ENCODE assay signal across 24 cellular contexts in genomic region chr10:76040107-76040829, GRCh38.
A peak's percentile ranks its signal among the peaks of the same experiment; 100 is the strongest.
DNase-seq lines count a peak whose midpoint lies in the region; ATAC-seq and TF ChIP-seq lines count a peak whose summit lies in the region.
"Had no signal": no experiment of that assay in that cellular context is flagged by ENCODE, and none has a peak within 500 bp of the region (broad histone marks: within the 10 kb centered on the region; RNA-seq: fewer than 3 reads in every experiment).

No MANE protein-coding gene starts in this region.

- H3K4me3 ChIP-seq in fibroblast of villous mesenchyme (ENCODE audit: low read depth, low read length): no peak overlapping the region
- H3K4me3 ChIP-seq in transverse colon: no peak overlapping the region
- H3K4me3 ChIP-seq: adrenal gland; BLaER1 treated with 17β-estradiol and CSF1 and Interleukin-3, amounts not matched to agents 10 nM and 100 nM; hepatocyte; tibial nerve had no signal

- H3K27me3 Mint-ChIP-seq in type B pancreatic cell: peaks cover 43% of the 10 kb centered on the region
- no peaks in the 10 kb centered on the region for H3K27me3 Mint-ChIP-seq in effector memory CD8-positive, alpha-beta T cell
- H3K27me3 Mint-ChIP-seq: central memory CD8-positive, alpha-beta T cell; stimulated activated naive CD8-positive, alpha-beta T cell treated with anti-CD3 and anti-CD28 coated beads, Interleukin-15, Interleukin-2, amounts not matched to agents 100 ng/mL and 50 ng/mL, for 24 hours had no signal

- no peak for TF ChIP-seq POLR2A in transverse colon (IDR thresholded peaks at IDR 0.05)

- no peak for TF ChIP-seq EP300 in transverse colon (IDR thresholded peaks at IDR 0.05; ENCODE audit: low read depth)

- intact Hi-C loops in transverse colon (cut with DNase I; ENCODE audit: low total_unique reads): no loop called here

- H3K27me3 ChIP-seq in transverse colon: no peaks in the 10 kb centered on the region
- H3K27me3 ChIP-seq: adrenal gland; BLaER1 treated with 17β-estradiol and CSF1 and Interleukin-3, amounts not matched to agents 10 nM and 100 nM; hepatocyte; tibial nerve had no signal

- WGBS in transverse colon (ENCODE audit: low coverage in 1 of 2), 2 donors: 78 to 89% methylated on average over 4 to 6 of the region's 6 CpGs

- no peaks in the 10 kb centered on the region for H3K9me3 Mint-ChIP-seq in type B pancreatic cell
- H3K9me3 Mint-ChIP-seq in effector memory CD8-positive, alpha-beta T cell: no peaks in the 10 kb centered on the region
- H3K9me3 Mint-ChIP-seq: central memory CD8-positive, alpha-beta T cell had no signal

- H3K4me3 Mint-ChIP-seq in type B pancreatic cell: no peak overlapping the region
- H3K4me3 Mint-ChIP-seq in effector memory CD8-positive, alpha-beta T cell: no peak overlapping the region
- H3K4me3 Mint-ChIP-seq: central memory CD8-positive, alpha-beta T cell; naive thymus-derived CD8-positive, alpha-beta T cell; stimulated activated naive CD8-positive, alpha-beta T cell treated with anti-CD3 and anti-CD28 coated beads, Interleukin-15, Interleukin-2, amounts not matched to agents 100 ng/mL and 50 ng/mL, for 24 hours had no signal

- in situ Hi-C loops in transverse colon (cut with MboI; ENCODE audit: low pct_ligation_motif_present in 1 of 4, low pct_unique_long_range_greater_than_20kb in 1 of 4, low sequenced_read_pairs in 3 of 4): loop anchor here (25.0 kb wide), 2 partner anchors 628 to 653 kb away; partner anchors contain the start of gene ZNF503 (in 2 of the 4)

- no peaks in the 10 kb centered on the region for H3K9me3 ChIP-seq in transverse colon

- no peaks in the 10 kb centered on the region for H3K36me3 ChIP-seq in transverse colon
- H3K36me3 ChIP-seq: adrenal gland; BLaER1 treated with 17β-estradiol and CSF1 and Interleukin-3, amounts not matched to agents 10 nM and 100 nM had no signal

- peaks cover 0 to 22% (median 9%) of the 10 kb centered on the region in 4 donors for H3K4me1 ChIP-seq in transverse colon
- H3K4me1 ChIP-seq: BLaER1 treated with 17β-estradiol and CSF1 and Interleukin-3, amounts not matched to agents 10 nM and 100 nM; parathyroid adenoma had no signal

- TF ChIP-seq CTCF in fibroblast of villous mesenchyme (IDR thresholded peaks at IDR 0.05; ENCODE audit: insufficient read depth, low read depth, low read length) (peak; percentile 30), type B pancreatic cell (conservative IDR thresholded peaks at IDR 0.05) (peak; percentile 64), transverse colon (IDR thresholded peaks at IDR 0.05) (no peak)

- peak; percentile 19 for DNase-seq in NCI-H146 (lab: John Stamatoyannopoulos, UW)
- DNase-seq in NCI-H146 treated with DMSO at 0.1 percent for 48 hours (lab: John Stamatoyannopoulos, UW; ENCODE audit: unreplicated experiment): no peak
- DNase-seq in amniotic epithelial cell (ENCODE audit: low read depth): peak; percentile 44
- no peak for DNase-seq in fibroblast of villous mesenchyme (ENCODE audit: low read depth)
- no peak for DNase-seq in type B pancreatic cell (ENCODE audit: extremely low spot score, unreplicated experiment)
- DNase-seq in transverse colon: no peak
- DNase-seq in SIG-M5 (lab: John Stamatoyannopoulos, UW): no peak
- DNase-seq in effector memory CD8-positive, alpha-beta T cell: no peak
- DNase-seq: activated CD4-positive, alpha-beta T cell treated with anti-CD3 and anti-CD28 coated beads, Interleukin-2, amount 50 U/mL, for 4 hours; activated gamma-delta T cell treated with Interleukin-2 at 50 U/mL for 16 hours; adrenal gland; effector CD8-positive, alpha-beta T cell; naive thymus-derived CD8-positive, alpha-beta T cell; NCI-H1092; NCI-H2081; stimulated activated CD4-positive, alpha-beta T cell treated with anti-CD3 and anti-CD28 coated beads, Interleukin-2, amount 100 ng/mL, for 24 hours; T-helper 1 cell had no signal

- H3K36me3 Mint-ChIP-seq in type B pancreatic cell: peaks cover 12% of the 10 kb centered on the region
- H3K36me3 Mint-ChIP-seq in effector memory CD8-positive, alpha-beta T cell (ENCODE audit: insufficient read depth): no peaks in the 10 kb centered on the region

- H3K27ac Mint-ChIP-seq in type B pancreatic cell: no peak overlapping the region
- no peak overlapping the region for H3K27ac Mint-ChIP-seq in effector memory CD8-positive, alpha-beta T cell
- H3K27ac Mint-ChIP-seq: naive thymus-derived CD8-positive, alpha-beta T cell; stimulated activated naive CD8-positive, alpha-beta T cell treated with anti-CD3 and anti-CD28 coated beads, Interleukin-15, Interleukin-2, amounts not matched to agents 100 ng/mL and 50 ng/mL, for 24 hours had no signal

- no peak for ATAC-seq in effector memory CD8-positive, alpha-beta T cell (replicated peaks)
- ATAC-seq: naive thymus-derived CD8-positive, alpha-beta T cell; Right ventricle myocardium inferior had no signal

- H3K4me1 Mint-ChIP-seq in type B pancreatic cell (ENCODE audit: unreplicated experiment): peaks cover 22% of the 10 kb centered on the region
- no peaks in the 10 kb centered on the region for H3K4me1 Mint-ChIP-seq in effector memory CD8-positive, alpha-beta T cell (ENCODE audit: low read depth in 2 of 2)
- H3K4me1 Mint-ChIP-seq: central memory CD8-positive, alpha-beta T cell; naive thymus-derived CD8-positive, alpha-beta T cell had no signal

- no peak overlapping the region for H3K27ac ChIP-seq in transverse colon
- H3K27ac ChIP-seq: adrenal gland; BLaER1 treated with 17β-estradiol and CSF1 and Interleukin-3, amounts not matched to agents 10 nM and 100 nM; hepatocyte; parathyroid adenoma; tibial nerve had no signal

Comparison
In these comparisons a context has a peak if more than half of its experiments do, and no peak if none do; other contexts are left out.
1. DNase-seq: peak in NCI-H146 (single experiment) and amniotic epithelial cell (single experiment); none in NCI-H146 treated with DMSO at 0.1 percent for 48 hours (single experiment), fibroblast of villous mesenchyme (single experiment), type B pancreatic cell (single experiment), transverse colon (single experiment), SIG-M5 (single experiment) and effector memory CD8-positive, alpha-beta T cell (0 of 3).
2. CTCF ChIP-seq: peak in fibroblast of villous mesenchyme (single experiment) and type B pancreatic cell (single experiment); none in transverse colon (0 of 5).